13 cellular contexts compared by ENCODE assay signal in genomic region chr12:69527506-69528272, GRCh38. TPM values are rescaled to one million over a fixed set of nuclear protein-coding genes. Genes with fewer than 3 reads are reported as not detected.
A peak's percentile ranks its signal among the peaks of the same experiment; 100 is the strongest.
DNase-seq lines count a peak whose midpoint lies in the region; ATAC-seq, FAIRE-seq and TF ChIP-seq lines count a peak whose summit lies in the region.
"Had no signal": no experiment of that assay in that cellular context is flagged by ENCODE, and none has a peak within 500 bp of the region (broad histone marks: within the 10 kb centered on the region; RNA-seq: fewer than 3 reads in every experiment).

No MANE protein-coding gene starts in this region.

- H3K27ac ChIP-seq in tibial artery (peak overlapping the region; percentile 31 to 43), SJCRH30 (no peak overlapping the region), suprapubic skin (no peak overlapping the region)
- H3K27ac ChIP-seq: heart right ventricle had no signal

- no peak overlapping the region for H3K27ac Mint-ChIP-seq in activated CD8-positive, alpha-beta T cell treated with anti-CD3 and anti-CD28 coated beads for 36 hours
- no peak overlapping the region for H3K27ac Mint-ChIP-seq in activated CD8-positive, alpha-beta T cell treated with anti-CD3 and anti-CD28 coated beads, Interleukin-2, amount 10 ng/mL, durations not matched to agents 7 days and 5 days
- H3K27ac Mint-ChIP-seq in activated naive CD8-positive, alpha-beta T cell treated with anti-CD3 and anti-CD28 coated beads, Interleukin-2, amount 50 U/mL, for 24 hours = peak overlapping the region; percentile 13

- FAIRE-seq in urothelium cell line (lab: Jason Lieb, UNC) = no peak
- FAIRE-seq: A204.1, TTC549 had no signal

- no peak for DNase-seq in activated CD8-positive, alpha-beta T cell treated with anti-CD3 and anti-CD28 coated beads for 36 hours
- DNase-seq in activated CD8-positive, alpha-beta T cell treated with anti-CD3 and anti-CD28 coated beads, Interleukin-2, amount 10 ng/mL, durations not matched to agents 7 days and 5 days = no peak
- DNase-seq in activated naive CD8-positive, alpha-beta T cell treated with anti-CD3 and anti-CD28 coated beads, Interleukin-2, amount 50 U/mL, for 24 hours = no peak
- DNase-seq in foreskin fibroblast (peak; percentile 62 to 74), tibial artery (no peak), urothelium cell line (ENCODE audit: low spot score) (no peak), SJCRH30 (no peak), suprapubic skin (ENCODE audit: low spot score in 2 of 2) (no peak)
- DNase-seq: activated naive CD4-positive, alpha-beta T cell treated with Interleukin-2 at 50 U/mL for 16 hours; heart right ventricle; NCI-H526 treated with DMSO at 0.1 percent for 48 hours had no signal

- intact Hi-C loops in activated CD8-positive, alpha-beta T cell treated with anti-CD3 and anti-CD28 coated beads for 36 hours (cut with micrococcal nuclease) = no loop called here
- intact Hi-C loops in tibial artery (cut with DNase I; ENCODE audit: low total_unique reads) = no loop called here

- H3K4me3 Mint-ChIP-seq in activated CD8-positive, alpha-beta T cell treated with anti-CD3 and anti-CD28 coated beads for 36 hours = no peak overlapping the region
- no peak overlapping the region for H3K4me3 Mint-ChIP-seq in activated CD8-positive, alpha-beta T cell treated with anti-CD3 and anti-CD28 coated beads, Interleukin-2, amount 10 ng/mL, durations not matched to agents 7 days and 5 days
- no peak overlapping the region for H3K4me3 Mint-ChIP-seq in activated naive CD8-positive, alpha-beta T cell treated with anti-CD3 and anti-CD28 coated beads, Interleukin-2, amount 50 U/mL, for 24 hours

- H3K27me3 ChIP-seq in tibial artery (no peaks in the 10 kb centered on the region), SJCRH30 (no peaks in the 10 kb centered on the region), suprapubic skin (no peaks in the 10 kb centered on the region)
- H3K27me3 ChIP-seq: heart right ventricle had no signal

- H3K4me3 ChIP-seq in foreskin fibroblast (ENCODE audit: low read depth in 1 of 2, low read length in 2 of 2) (no peak overlapping the region), tibial artery (no peak overlapping the region), SJCRH30 (no peak overlapping the region), suprapubic skin (no peak overlapping the region)
- H3K4me3 ChIP-seq: heart right ventricle had no signal

- TF ChIP-seq CTCF in activated CD8-positive, alpha-beta T cell treated with anti-CD3 and anti-CD28 coated beads for 36 hours (IDR thresholded peaks at IDR 0.05) = no peak
- TF ChIP-seq CTCF in foreskin fibroblast (IDR thresholded peaks at IDR 0.05; ENCODE audit: low read depth, low read length) (no peak), tibial artery (IDR thresholded peaks at IDR 0.05) (no peak), suprapubic skin (IDR thresholded peaks at IDR 0.05) (no peak)

- H3K36me3 ChIP-seq in tibial artery (peaks cover 0 to 4% (median 0%) of the 10 kb centered on the region in 3 donors), SJCRH30 (no peaks in the 10 kb centered on the region; the same call in 1 of the 2 replicates), suprapubic skin (no peaks in the 10 kb centered on the region)

- CTCF ChIA-PET in activated CD8-positive, alpha-beta T cell treated with anti-CD3 and anti-CD28 coated beads for 36 hours (lab: Charles Lee) = interaction anchor here (1.2 to 1.6 kb wide), 4 partner anchors 24 to 170 kb away, joined by 3 to 4 read pairs (median 3); no protein-coding TSS in a partner anchor
- CTCF ChIA-PET in activated CD8-positive, alpha-beta T cell treated with anti-CD3 and anti-CD28 coated beads, Interleukin-2, amount 10 ng/mL, durations not matched to agents 7 days and 5 days (lab: Charles Lee) = interaction anchor here (1.0 kb wide), 1 partner anchor 170 kb away, joined by 3 read pairs; no protein-coding TSS in a partner anchor

- no peak for TF ChIP-seq POLR2A in suprapubic skin (IDR thresholded peaks at IDR 0.05)

- no peak for TF ChIP-seq EP300 in suprapubic skin (IDR thresholded peaks at IDR 0.05)

- H3K27me3 Mint-ChIP-seq in activated CD8-positive, alpha-beta T cell treated with anti-CD3 and anti-CD28 coated beads for 36 hours = no peaks in the 10 kb centered on the region
- H3K27me3 Mint-ChIP-seq in activated CD8-positive, alpha-beta T cell treated with anti-CD3 and anti-CD28 coated beads, Interleukin-2, amount 10 ng/mL, durations not matched to agents 7 days and 5 days (ENCODE audit: low read depth) = no peaks in the 10 kb centered on the region
- no peaks in the 10 kb centered on the region for H3K27me3 Mint-ChIP-seq in activated naive CD8-positive, alpha-beta T cell treated with anti-CD3 and anti-CD28 coated beads, Interleukin-2, amount 50 U/mL, for 24 hours

- 61% methylated on average over 3 of the region's 3 CpGs for WGBS in suprapubic skin

- peak; percentile 45 for ATAC-seq in activated CD8-positive, alpha-beta T cell treated with anti-CD3 and anti-CD28 coated beads for 36 hours
- ATAC-seq in activated CD8-positive, alpha-beta T cell treated with anti-CD3 and anti-CD28 coated beads, Interleukin-2, amount 10 ng/mL, durations not matched to agents 7 days and 5 days = no peak
- ATAC-seq in activated naive CD8-positive, alpha-beta T cell treated with anti-CD3 and anti-CD28 coated beads, Interleukin-2, amount 50 U/mL, for 24 hours = no peak

- H3K9me3 ChIP-seq in tibial artery (peaks cover 0 to 3% (median 0%) of the 10 kb centered on the region in 3 donors), SJCRH30 (replicated peaks) (peaks cover 5% of the 10 kb centered on the region; the same call in 1 of the 2 replicates), suprapubic skin (no peaks in the 10 kb centered on the region)

- H3K36me3 Mint-ChIP-seq in activated CD8-positive, alpha-beta T cell treated with anti-CD3 and anti-CD28 coated beads for 36 hours (ENCODE audit: low read depth) = peaks cover 12% of the 10 kb centered on the region
- peaks cover 9% of the 10 kb centered on the region for H3K36me3 Mint-ChIP-seq in activated CD8-positive, alpha-beta T cell treated with anti-CD3 and anti-CD28 coated beads, Interleukin-2, amount 10 ng/mL, durations not matched to agents 7 days and 5 days (ENCODE audit: low read depth)
- H3K36me3 Mint-ChIP-seq in activated naive CD8-positive, alpha-beta T cell treated with anti-CD3 and anti-CD28 coated beads, Interleukin-2, amount 50 U/mL, for 24 hours (ENCODE audit: low read depth) = peaks cover 5% of the 10 kb centered on the region

- peaks cover 0 to 52% (median 9%) of the 10 kb centered on the region in 4 donors for H3K4me1 ChIP-seq in tibial artery
- peaks cover 4% of the 10 kb centered on the region; the same call in 1 of the 2 replicates for H3K4me1 ChIP-seq in SJCRH30
- peaks cover 14% of the 10 kb centered on the region for H3K4me1 ChIP-seq in suprapubic skin

- peaks cover 11% of the 10 kb centered on the region for H3K9me3 Mint-ChIP-seq in activated CD8-positive, alpha-beta T cell treated with anti-CD3 and anti-CD28 coated beads for 36 hours
- H3K9me3 Mint-ChIP-seq in activated CD8-positive, alpha-beta T cell treated with anti-CD3 and anti-CD28 coated beads, Interleukin-2, amount 10 ng/mL, durations not matched to agents 7 days and 5 days (ENCODE audit: insufficient read depth) = peaks cover 6% of the 10 kb centered on the region
- H3K9me3 Mint-ChIP-seq in activated naive CD8-positive, alpha-beta T cell treated with anti-CD3 and anti-CD28 coated beads, Interleukin-2, amount 50 U/mL, for 24 hours = peaks cover 1% of the 10 kb centered on the region

- H3K4me1 Mint-ChIP-seq in activated CD8-positive, alpha-beta T cell treated with anti-CD3 and anti-CD28 coated beads for 36 hours (ENCODE audit: low read depth) = peaks cover 32% of the 10 kb centered on the region
- H3K4me1 Mint-ChIP-seq in activated CD8-positive, alpha-beta T cell treated with anti-CD3 and anti-CD28 coated beads, Interleukin-2, amount 10 ng/mL, durations not matched to agents 7 days and 5 days (ENCODE audit: low read depth) = no peaks in the 10 kb centered on the region
- peaks cover 31% of the 10 kb centered on the region for H3K4me1 Mint-ChIP-seq in activated naive CD8-positive, alpha-beta T cell treated with anti-CD3 and anti-CD28 coated beads, Interleukin-2, amount 50 U/mL, for 24 hours

- POLR2A ChIA-PET in activated CD8-positive, alpha-beta T cell treated with anti-CD3 and anti-CD28 coated beads for 36 hours (lab: Charles Lee) = no interaction called here
- POLR2A ChIA-PET in activated CD8-positive, alpha-beta T cell treated with anti-CD3 and anti-CD28 coated beads, Interleukin-2, amount 10 ng/mL, durations not matched to agents 7 days and 5 days (lab: Charles Lee) = no interaction called here

RNA-seq across cellular contexts. Expression of gene FRS2, which starts 57.5 kb away (rescaled TPM):
- 10 to 100 TPM in 1 of 2 experiments, 1 to 10 TPM in 1; 8.3 to 10.5 TPM for total RNA-seq in activated CD8-positive, alpha-beta T cell treated with anti-CD3 and anti-CD28 coated beads for 36 hours
- 10 to 100 TPM; 13.0 to 13.7 TPM for total RNA-seq in activated CD8-positive, alpha-beta T cell treated with anti-CD3 and anti-CD28 coated beads, Interleukin-2, amount 10 ng/mL, durations not matched to agents 7 days and 5 days
- 25.9 and 28.4 TPM in 2 replicates for total RNA-seq in SJCRH30 (2014; rRNA removed; shearing (Covaris generic))
- 10 to 100 TPM; 35.2 to 60.7 (median 48.6) TPM for total RNA-seq in suprapubic skin

RNA-seq across cellular contexts. Expression of gene CCT2, which starts 57.6 kb away (rescaled TPM):
- total RNA-seq in activated CD8-positive, alpha-beta T cell treated with anti-CD3 and anti-CD28 coated beads for 36 hours = 100 to 1,000 TPM; 389 to 403 TPM
- 100 to 1,000 TPM; 238 to 252 TPM for total RNA-seq in activated CD8-positive, alpha-beta T cell treated with anti-CD3 and anti-CD28 coated beads, Interleukin-2, amount 10 ng/mL, durations not matched to agents 7 days and 5 days
- total RNA-seq in SJCRH30 (2014; rRNA removed; shearing (Covaris generic)) = 355 and 361 TPM in 2 replicates
- total RNA-seq in suprapubic skin = 100 to 1,000 TPM in 2 of 4 donors, 10 to 100 TPM in 2; 81.0 to 112 (median 96.7) TPM

Comparison
In these comparisons a context has a peak if more than half of its experiments do, and no peak if none do; other contexts are left out.
1. DNase-seq: peak in foreskin fibroblast (2 of 2); none in activated CD8-positive, alpha-beta T cell treated with anti-CD3 and anti-CD28 coated beads for 36 hours (single experiment), activated CD8-positive, alpha-beta T cell treated with anti-CD3 and anti-CD28 coated beads, Interleukin-2, amount 10 ng/mL, durations not matched to agents 7 days and 5 days (single experiment), activated naive CD8-positive, alpha-beta T cell treated with anti-CD3 and anti-CD28 coated beads, Interleukin-2, amount 50 U/mL, for 24 hours (single experiment), tibial artery (0 of 2), urothelium cell line (single experiment), SJCRH30 (0 of 2) and suprapubic skin (0 of 2).
2. H3K27ac ChIP-seq: peak in tibial artery (2 of 2); none in SJCRH30 (single experiment) and suprapubic skin (single experiment).